Comparison of ENCODE assay signal across 20 cellular contexts in genomic region chr13:44601596-44601995, GRCh38. TPM values are rescaled to one million over a fixed set of nuclear protein-coding genes. Genes with fewer than 3 reads are reported as not detected.
DNase-seq lines count a peak whose midpoint lies in the region; FAIRE-seq and TF ChIP-seq lines count a peak whose summit lies in the region.
"Had no signal": no experiment of that assay in that cellular context is flagged by ENCODE, and none has a peak within 500 bp of the region (broad histone marks: within the 10 kb centered on the region; RNA-seq: fewer than 3 reads in every experiment).

No MANE protein-coding gene starts in this region.

- H3K36me3 ChIP-seq in bronchial epithelial cell (ENCODE audit: control insufficient read depth, insufficient read depth, low read length), result no peaks in the 10 kb centered on the region
- H3K36me3 ChIP-seq in trophoblast cell (ENCODE audit: control insufficient read depth in 1 of 2, insufficient read depth in 2 of 2, low read length in 2 of 2), result no peaks in the 10 kb centered on the region
- H3K36me3 ChIP-seq: BLaER1, HAP-1 had no signal

- H3K23ac ChIP-seq in trophoblast cell (ENCODE audit: low read length), result no peak overlapping the region

- H3K36me3 Mint-ChIP-seq in activated CD4-positive, alpha-beta T cell treated with anti-CD3 and anti-CD28 coated beads, Interleukin-2, amount 10 ng/mL, durations not matched to agents 24 days and 14 days (ENCODE audit: low read depth), result no peaks in the 10 kb centered on the region
- H3K36me3 Mint-ChIP-seq in CD14-positive monocyte, result no peaks in the 10 kb centered on the region
- H3K36me3 Mint-ChIP-seq: CD8-positive, alpha-beta T cell had no signal

- no peaks in the 10 kb centered on the region for H3K4me1 ChIP-seq in trophoblast cell (ENCODE audit: control insufficient read depth in 1 of 2, insufficient read depth in 2 of 2, low read length in 2 of 2)
- H3K4me1 ChIP-seq: A549, BLaER1, HAP-1 had no signal

- no peak overlapping the region for H2AFZ ChIP-seq in trophoblast cell (ENCODE audit: insufficient read depth, low read length, poor library complexity)

- TF ChIP-seq CTCF in bronchial epithelial cell (IDR thresholded peaks at IDR 0.05; ENCODE audit: insufficient read depth, low read length, severe bottlenecking) (no peak), CD14-positive monocyte (IDR thresholded peaks at IDR 0.05) (no peak)

- H3K4me2 ChIP-seq in trophoblast cell (ENCODE audit: low read length), result no peak overlapping the region
- H3K4me2 ChIP-seq: A549, BLaER1 had no signal

- H3K27me3 Mint-ChIP-seq in activated CD4-positive, alpha-beta T cell treated with anti-CD3 and anti-CD28 coated beads, Interleukin-2, amount 10 ng/mL, durations not matched to agents 24 days and 14 days, result peaks cover 4% of the 10 kb centered on the region
- peaks cover 2 to 3% (median 2%) of the 10 kb centered on the region in 3 donors for H3K27me3 Mint-ChIP-seq in CD14-positive monocyte (ENCODE audit: low read depth in 3 of 3)

- H3K9me3 ChIP-seq in trophoblast cell (ENCODE audit: insufficient read depth, low read depth, low read length), result no peaks in the 10 kb centered on the region
- H3K9me3 ChIP-seq: A549, BLaER1, HAP-1 had no signal

- H4K12ac ChIP-seq in trophoblast cell (ENCODE audit: low read depth, low read length), result no peak overlapping the region

- DNase-seq in ELF-1 (ENCODE audit: low read depth, low spot score) (peak; percentile 17), bronchial epithelial cell (ENCODE audit: low read depth) (no peak), islet precursor cell (peak; percentile 62), trophoblast cell (peak; percentile 80 to 87), CD14-positive monocyte (ENCODE audit: low spot score) (no peak), NCI-H1417 (lab: John Stamatoyannopoulos, UW) (no peak)
- no peak for DNase-seq in activated CD4-positive, alpha-beta T cell treated with anti-CD3 and anti-CD28 coated beads, Interleukin-2, amount 10 ng/mL, durations not matched to agents 24 days and 14 days
- DNase-seq: CD8-positive, alpha-beta T cell; COR-L47; DMS 273 treated with DMSO at 0.1 percent for 48 hours; DMS53; DND-41; EL had no signal

- no CpG with 5 or more reads among the region's 2 CpGs for WGBS in trophoblast cell (ENCODE audit: extremely low coverage, insufficient coverage, insufficient read length)

- H3K4me3 Mint-ChIP-seq in activated CD4-positive, alpha-beta T cell treated with anti-CD3 and anti-CD28 coated beads, Interleukin-2, amount 10 ng/mL, durations not matched to agents 24 days and 14 days, result no peak overlapping the region
- no peak overlapping the region for H3K4me3 Mint-ChIP-seq in CD14-positive monocyte
- H3K4me3 Mint-ChIP-seq: CD8-positive, alpha-beta T cell had no signal

- no peak overlapping the region for H4K8ac ChIP-seq in trophoblast cell (ENCODE audit: low read depth, low read length)

- no peaks in the 10 kb centered on the region for H3K79me2 ChIP-seq in trophoblast cell (ENCODE audit: control insufficient read depth, insufficient read depth, low read length, poor library complexity)

- no peak overlapping the region for H3K18ac ChIP-seq in trophoblast cell (ENCODE audit: low read length)

- H3K9me3 Mint-ChIP-seq in activated CD4-positive, alpha-beta T cell treated with anti-CD3 and anti-CD28 coated beads, Interleukin-2, amount 10 ng/mL, durations not matched to agents 24 days and 14 days, result peaks cover 3% of the 10 kb centered on the region
- H3K9me3 Mint-ChIP-seq in CD14-positive monocyte, result no peaks in the 10 kb centered on the region
- H3K9me3 Mint-ChIP-seq: CD8-positive, alpha-beta T cell had no signal

- peak; percentile 40 for FAIRE-seq in bronchial epithelial cell (lab: Jason Lieb, UNC)
- FAIRE-seq: A549, G401.6, GM12891, GM19239 had no signal

- H3K9ac ChIP-seq in trophoblast cell (ENCODE audit: low read length), result no peak overlapping the region
- H3K9ac ChIP-seq: BLaER1 had no signal

- H3K27me3 ChIP-seq in bronchial epithelial cell (ENCODE audit: control insufficient read depth, insufficient read depth, low read length) (no peaks in the 10 kb centered on the region), trophoblast cell (ENCODE audit: insufficient read depth, low read length) (no peaks in the 10 kb centered on the region)
- H3K27me3 ChIP-seq: BLaER1 had no signal

- no peak overlapping the region for H3K27ac Mint-ChIP-seq in activated CD4-positive, alpha-beta T cell treated with anti-CD3 and anti-CD28 coated beads, Interleukin-2, amount 10 ng/mL, durations not matched to agents 24 days and 14 days
- H3K27ac Mint-ChIP-seq in CD14-positive monocyte, result no peak overlapping the region
- H3K27ac Mint-ChIP-seq: CD8-positive, alpha-beta T cell had no signal

- H3K4me3 ChIP-seq in bronchial epithelial cell (ENCODE audit: low read depth, low read length) (no peak overlapping the region), trophoblast cell (ENCODE audit: low read depth, low read length) (no peak overlapping the region)
- H3K4me3 ChIP-seq: A549, BLaER1, HAP-1 had no signal

- intact Hi-C loops in activated CD4-positive, alpha-beta T cell treated with anti-CD3 and anti-CD28 coated beads, Interleukin-2, amount 10 ng/mL, durations not matched to agents 24 days and 14 days (cut with micrococcal nuclease), result no loop called here
- intact Hi-C loops in CD14-positive monocyte (cut with micrococcal nuclease), result no loop called here

- no peak overlapping the region for H3K14ac ChIP-seq in trophoblast cell (ENCODE audit: low read length)

- H4K91ac ChIP-seq in trophoblast cell (ENCODE audit: low read depth, low read length), result no peak overlapping the region

- H2BK120ac ChIP-seq in trophoblast cell (ENCODE audit: insufficient read depth, low read length, poor library complexity), result no peak overlapping the region

- H3K79me1 ChIP-seq in trophoblast cell (ENCODE audit: low read length), result no peaks in the 10 kb centered on the region

- no peaks in the 10 kb centered on the region for H3K4me1 Mint-ChIP-seq in activated CD4-positive, alpha-beta T cell treated with anti-CD3 and anti-CD28 coated beads, Interleukin-2, amount 10 ng/mL, durations not matched to agents 24 days and 14 days
- no peaks in the 10 kb centered on the region for H3K4me1 Mint-ChIP-seq in CD14-positive monocyte

- H2AK5ac ChIP-seq in trophoblast cell (ENCODE audit: low read length), result no peak overlapping the region

- H3K27ac ChIP-seq in trophoblast cell (ENCODE audit: low read depth, low read length), result no peak overlapping the region
- H3K27ac ChIP-seq: 22Rv1, A549, BLaER1 had no signal

- H2BK12ac ChIP-seq in trophoblast cell (ENCODE audit: low read length), result no peak overlapping the region

- H2BK5ac ChIP-seq in trophoblast cell (ENCODE audit: low read depth, low read length, poor library complexity), result no peak overlapping the region

- no peak overlapping the region for H3K4ac ChIP-seq in trophoblast cell (ENCODE audit: low read depth, low read length)

RNA-seq across cellular contexts. Expression of gene TSC22D1, which starts 25.5 kb away (rescaled TPM):
- 67.3 and 70.8 TPM in 2 replicates for total RNA-seq in bronchial epithelial cell
- 66.3 and 69.3 TPM in 2 replicates for polyA plus RNA-seq in trophoblast cell (2013)
- total RNA-seq in activated CD4-positive, alpha-beta T cell treated with anti-CD3 and anti-CD28 coated beads, Interleukin-2, amount 10 ng/mL, durations not matched to agents 24 days and 14 days, result 4.7 and 6.5 TPM in 2 replicates
- polyA plus RNA-seq in CD14-positive monocyte, result 1 to 10 TPM; 1.9 to 3.1 TPM

Comparison
In these comparisons a context has a peak if more than half of its experiments do, and no peak if none do; other contexts are left out.
1. DNase-seq: peak in ELF-1 (single experiment), islet precursor cell (single experiment) and trophoblast cell (2 of 2); none in bronchial epithelial cell (single experiment), activated CD4-positive, alpha-beta T cell treated with anti-CD3 and anti-CD28 coated beads, Interleukin-2, amount 10 ng/mL, durations not matched to agents 24 days and 14 days (single experiment), CD14-positive monocyte (single experiment) and NCI-H1417 (0 of 3).